In genomic region chr11:85923455-85923854, GRCh38 we compare ENCODE assay signal across 1 cellular context.
TF ChIP-seq lines count a peak whose summit lies in the region.

No MANE protein-coding gene starts in this region.

TF ChIP-seq in HepG2, 621 proteins besides CTCF, POLR2A, EP300 and RAD21 (continued from another document and continues in another):
- TF ChIP-seq REST (IDR thresholded peaks at IDR 0.05; ENCODE audit: borderline replicate concordance in 1 of 2, low read depth in 1 of 2, low read length in 2 of 2): peak in 1 of 2 experiments; percentile 26; a peak in 1 of 4 replicates
- TF ChIP-seq ZKSCAN1 (IDR thresholded peaks at IDR 0.05; ENCODE audit: low read length): no peak
- peak; percentile 73 for TF ChIP-seq ZBTB39 (CRISPR knock-in tag; IDR thresholded peaks at IDR 0.05)
- TF ChIP-seq KAT8 (CRISPR knock-in tag; IDR thresholded peaks at IDR 0.05): peak; percentile 54; the same call in 1 of the 2 replicates
- TF ChIP-seq PRDM10 (CRISPR knock-in tag; IDR thresholded peaks at IDR 0.05; ENCODE audit: low read depth): peak; percentile 69; the same call in 1 of the 2 replicates
- no peak for TF ChIP-seq KLF15 (CRISPR knock-in tag; IDR thresholded peaks at IDR 0.05; ENCODE audit: borderline replicate concordance)
- peak; percentile 45; the same call in 1 of the 2 replicates for TF ChIP-seq HOXA3 (CRISPR knock-in tag; IDR thresholded peaks at IDR 0.05)
- peak; percentile 44; the same call in 1 of the 2 replicates for TF ChIP-seq CREM (IDR thresholded peaks at IDR 0.05)
- TF ChIP-seq CREM (CRISPR knock-in tag; IDR thresholded peaks at IDR 0.05): no peak
- peak; percentile 52; the same call in 1 of the 2 replicates for TF ChIP-seq SAP130 (CRISPR knock-in tag; IDR thresholded peaks at IDR 0.05; ENCODE audit: low read depth)
- peak; percentile 89 for TF ChIP-seq RXRB (CRISPR knock-in tag; IDR thresholded peaks at IDR 0.05; ENCODE audit: borderline replicate concordance)
- peak; percentile 57; the same call in 1 of the 2 replicates for TF ChIP-seq HDAC2 (CRISPR knock-in tag; IDR thresholded peaks at IDR 0.05)
- TF ChIP-seq MIER3 (CRISPR knock-in tag; IDR thresholded peaks at IDR 0.05; ENCODE audit: borderline replicate concordance): 0 out of 2 replicates have a peak, but pooled peaks have one; percentile 45
- TF ChIP-seq SOX13 (IDR thresholded peaks at IDR 0.05): peak; percentile 88
- peak in 1 of 2 experiments; percentile 98; a peak in 2 of 4 replicates for TF ChIP-seq SOX13 (CRISPR knock-in tag; conservative IDR thresholded peaks at IDR 0.05 in 1 of 2, IDR thresholded peaks at IDR 0.05 in 1 of 2)
- peak; percentile 62; the same call in 1 of the 2 replicates for TF ChIP-seq NR2C2 (CRISPR knock-in tag; IDR thresholded peaks at IDR 0.05; ENCODE audit: borderline replicate concordance)
- TF ChIP-seq NR2F1 (CRISPR knock-in tag; IDR thresholded peaks at IDR 0.05): peak; percentile 44 to 62; a peak in 3 of 4 replicates
- TF ChIP-seq HOXA7 (CRISPR knock-in tag; IDR thresholded peaks at IDR 0.05): no peak
- peak; percentile 97 for TF ChIP-seq MED1 (CRISPR knock-in tag; IDR thresholded peaks at IDR 0.05)
- 0 out of 2 replicates have a peak, but pooled peaks have one; percentile 17 for TF ChIP-seq THAP11 (CRISPR knock-in tag; IDR thresholded peaks at IDR 0.05)
- peak; percentile 31; the same call in 1 of the 2 replicates for TF ChIP-seq ZBED4 (CRISPR knock-in tag; IDR thresholded peaks at IDR 0.05; ENCODE audit: borderline replicate concordance)
- no peak for TF ChIP-seq ZNF101 (CRISPR knock-in tag; IDR thresholded peaks at IDR 0.05; ENCODE audit: borderline replicate concordance, low read depth)
- no peak for TF ChIP-seq MBD4 (IDR thresholded peaks at IDR 0.05; ENCODE audit: borderline replicate concordance, low read length)
- TF ChIP-seq HNF1A (IDR thresholded peaks at IDR 0.05; ENCODE audit: low read depth): peak; percentile 85
- peak; percentile 85; the same call in 1 of the 2 replicates for TF ChIP-seq HNF1A (CRISPR knock-in tag; IDR thresholded peaks at IDR 0.05; ENCODE audit: borderline replicate concordance)
- no peak for TF ChIP-seq ZNF768 (CRISPR knock-in tag; IDR thresholded peaks at IDR 0.05)
- TF ChIP-seq ZNF264 (CRISPR knock-in tag; IDR thresholded peaks at IDR 0.05): peak; percentile 76; the same call in 1 of the 2 replicates
- TF ChIP-seq ISL2 (CRISPR knock-in tag; IDR thresholded peaks at IDR 0.05): peak; percentile 87
- TF ChIP-seq ZNF124 (CRISPR knock-in tag; IDR thresholded peaks at IDR 0.05): peak; percentile 52; the same call in 1 of the 2 replicates
- TF ChIP-seq FOXO1 (CRISPR knock-in tag; IDR thresholded peaks at IDR 0.05): peak; percentile 73; the same call in 1 of the 2 replicates
- peak; percentile 79 for TF ChIP-seq MED13 (CRISPR knock-in tag; IDR thresholded peaks at IDR 0.05)
- TF ChIP-seq ZNF878 (CRISPR knock-in tag; IDR thresholded peaks at IDR 0.05): no peak
- no peak for TF ChIP-seq LCORL (IDR thresholded peaks at IDR 0.05)
- peak; percentile 35; the same call in 1 of the 2 replicates for TF ChIP-seq LCORL (CRISPR knock-in tag; IDR thresholded peaks at IDR 0.05)
- TF ChIP-seq GFI1 (CRISPR knock-in tag; IDR thresholded peaks at IDR 0.05; ENCODE audit: borderline replicate concordance): no peak
- TF ChIP-seq ZKSCAN8 (CRISPR knock-in tag; IDR thresholded peaks at IDR 0.05; ENCODE audit: borderline replicate concordance): peak; percentile 55; the same call in 1 of the 2 replicates
- TF ChIP-seq TFE3 (CRISPR knock-in tag; IDR thresholded peaks at IDR 0.05): no peak
- no peak for TF ChIP-seq ZNF558 (CRISPR knock-in tag; IDR thresholded peaks at IDR 0.05; ENCODE audit: borderline replicate concordance)
- TF ChIP-seq ZNF580 (CRISPR knock-in tag; IDR thresholded peaks at IDR 0.05; ENCODE audit: borderline replicate concordance, low read depth): 0 out of 2 replicates have a peak, but pooled peaks have one; percentile 25
- peak; percentile 64; the same call in 1 of the 2 replicates for TF ChIP-seq MEF2D (CRISPR knock-in tag; IDR thresholded peaks at IDR 0.05)
- peak; percentile 45; the same call in 1 of the 2 replicates for TF ChIP-seq TARDBP (CRISPR knock-in tag; IDR thresholded peaks at IDR 0.05)
- peak; percentile 92 for TF ChIP-seq TBX2 (CRISPR knock-in tag; IDR thresholded peaks at IDR 0.05; ENCODE audit: borderline replicate concordance)
- no peak for TF ChIP-seq SRSF4 (IDR thresholded peaks at IDR 0.05; ENCODE audit: low read depth, low read length, poor library complexity, severe bottlenecking)
- TF ChIP-seq ARNTL (CRISPR knock-in tag; IDR thresholded peaks at IDR 0.05): 0 out of 2 replicates have a peak, but pooled peaks have one; percentile 42
